In genomic region chr1:4689271-4689935, GRCh38 we compare ENCODE assay signal across 21 cellular contexts. TPM values are rescaled to one million over a fixed set of nuclear protein-coding genes. Genes with fewer than 3 reads are reported as not detected.
"Had no signal": no experiment of that assay in that cellular context is flagged by ENCODE, and none has a peak within 500 bp of the region (broad histone marks: within the 10 kb centered on the region; RNA-seq: fewer than 3 reads in every experiment).

No MANE protein-coding gene starts in this region.

- H3K36me3 ChIP-seq: lower lobe of right lung, ovary, spleen, thoracic aorta, tibial nerve, upper lobe of left lung had no signal

- H3K27me3 ChIP-seq: ovary, tibial nerve, upper lobe of left lung had no signal

- DNase-seq: cortex of kidney; effector CD4-positive, alpha-beta T cell; left ventricle myocardium superior; lower lobe of right lung; naive thymus-derived CD8-positive, alpha-beta T cell; ovary; psoas muscle; spleen; stimulated activated CD4-positive, alpha-beta T cell treated with anti-CD3 and anti-CD28 coated beads, Interleukin-4, amount 100 ng/mL, for 4 hours; stimulated activated naive CD8-positive, alpha-beta T cell treated with anti-CD3 and anti-CD28 coated beads, Interleukin-15, Interleukin-2, amounts not matched to agents 100 U/mL and 50 U/mL, for 24 hours; substantia nigra; upper lobe of left lung had no signal

- ATAC-seq: left ventricle myocardium superior; lower lobe of right lung; naive thymus-derived CD8-positive, alpha-beta T cell; psoas muscle; right cardiac atrium; stimulated activated memory B cell treated with anti-CD40 and anti-IgM and Interleukin-4, amounts not matched to agents 10 μg/mL and 1 μg/mL and 100 μg/mL, for 72 hours; stimulated activated naive CD8-positive, alpha-beta T cell treated with anti-CD3 and anti-CD28 coated beads, Interleukin-15, Interleukin-2, amounts not matched to agents 100 U/mL and 50 U/mL, for 24 hours had no signal

- H3K4me1 ChIP-seq: lower lobe of right lung, psoas muscle, spleen, tibial nerve, upper lobe of left lung had no signal

- H3K9me3 ChIP-seq: lower lobe of right lung, ovary, psoas muscle, spleen, thoracic aorta, tibial nerve, upper lobe of left lung had no signal

- H3K27ac ChIP-seq: lower lobe of right lung, ovary, psoas muscle, skin epidermis, spleen, thoracic aorta, tibial nerve, upper lobe of left lung had no signal

- H3K4me3 ChIP-seq: lower lobe of right lung, ovary, psoas muscle, skin epidermis, spleen, thoracic aorta, tibial nerve, upper lobe of left lung had no signal

- FAIRE-seq: frontal cortex, keratinocyte, urothelium cell line had no signal

RNA-seq across cellular contexts. Expression of gene AJAP1, which starts 35.0 kb away (rescaled TPM):
- total RNA-seq: myocyte had no signal
